In genomic region chr17:21020622-21021021, GRCh38 we compare ENCODE assay signal across 16 cellular contexts. TPM values are rescaled to one million over a fixed set of nuclear protein-coding genes. Genes with fewer than 3 reads are reported as not detected.
DNase-seq lines count a peak whose midpoint lies in the region; ATAC-seq, FAIRE-seq and TF ChIP-seq lines count a peak whose summit lies in the region.
"Had no signal": no experiment of that assay in that cellular context is flagged by ENCODE, and none has a peak within 500 bp of the region (broad histone marks: within the 10 kb centered on the region; RNA-seq: fewer than 3 reads in every experiment).

No MANE protein-coding gene starts in this region.

- no peak for TF ChIP-seq POLR2A in HepG2 (IDR thresholded peaks at IDR 0.05; ENCODE audit: insufficient read depth in 1 of 2, low read depth in 2 of 2, low read length in 2 of 2)

- H3K27me3 ChIP-seq in HepG2 (ENCODE audit: control insufficient read depth in 1 of 2, insufficient read depth in 2 of 2, low read length in 2 of 2): no peaks in the 10 kb centered on the region
- H3K27me3 ChIP-seq: neutrophil had no signal

- no peak for FAIRE-seq in HepG2 (lab: Jason Lieb, UNC)
- FAIRE-seq: GM12892, islet of Langerhans had no signal

- peaks cover 47% of the 10 kb centered on the region for H3K4me1 Mint-ChIP-seq in activated naive CD8-positive, alpha-beta T cell (ENCODE audit: low read depth)
- H3K4me1 Mint-ChIP-seq in activated naive CD8-positive, alpha-beta T cell treated with anti-CD3 and anti-CD28 coated beads, Interleukin-2, amount 50 U/mL, for 24 hours: peaks cover 35% of the 10 kb centered on the region
- H3K4me1 Mint-ChIP-seq in T-helper 17 cell: peaks cover 39% of the 10 kb centered on the region

- no peak for DNase-seq in activated naive CD8-positive, alpha-beta T cell treated with anti-CD3 and anti-CD28 coated beads, Interleukin-2, amount 50 U/mL, for 24 hours
- DNase-seq in T-helper 17 cell: no peak
- DNase-seq in HepG2 (ENCODE audit: low spot score): no peak
- no peak for DNase-seq in substantia nigra (lab: John Stamatoyannopoulos, UW)
- DNase-seq in hippocampal formation (lab: John Stamatoyannopoulos, UW): no peak
- DNase-seq in Kasumi-1 (lab: John Stamatoyannopoulos, UW): no peak
- no peak for DNase-seq in AG08396 (ENCODE audit: low spot score)
- DNase-seq: COR-L47; NCI-H1092 treated with DMSO at 0.1 percent for 48 hours; NK-92 treated with Interleukin-12 subunit alpha and Interleukin-12 subunit beta, amount 100 ng/mL, for 24 hours had no signal

- TF ChIP-seq CTCF in HepG2 (CRISPR knock-in tag; IDR thresholded peaks at IDR 0.05): no peak

- no peaks in the 10 kb centered on the region for H3K9me3 ChIP-seq in T-helper 17 cell (ENCODE audit: control insufficient read depth, low read length, poor library complexity, severe bottlenecking)
- H3K9me3 ChIP-seq in HepG2 (ENCODE audit: low read length): no peaks in the 10 kb centered on the region
- H3K9me3 ChIP-seq: neutrophil had no signal

- POLR2A ChIA-PET in HepG2 (lab: Yijun Ruan, JAX): no interaction called here

- H3K4me2 ChIP-seq in HepG2 (ENCODE audit: low read depth, low read length): no peak overlapping the region

- in situ Hi-C loops in HepG2 (cut with HindIII; ENCODE audit: extremely low pct_ligation_motif_present, low pct_unique_long_range_greater_than_20kb): no loop called here

- H3K4me1 ChIP-seq in HepG2 (ENCODE audit: insufficient read depth, low read length): no peaks in the 10 kb centered on the region

- H3K9me3 Mint-ChIP-seq in activated naive CD8-positive, alpha-beta T cell (ENCODE audit: low read depth): no peaks in the 10 kb centered on the region
- H3K9me3 Mint-ChIP-seq in activated naive CD8-positive, alpha-beta T cell treated with anti-CD3 and anti-CD28 coated beads, Interleukin-2, amount 50 U/mL, for 24 hours: no peaks in the 10 kb centered on the region
- H3K9me3 Mint-ChIP-seq: activated T-cell treated with anti-CD3 and anti-CD28 coated beads, Interleukin-2, amount 50 U/mL, for 4 hours; HFFc6 had no signal

- ATAC-seq in activated naive CD8-positive, alpha-beta T cell treated with anti-CD3 and anti-CD28 coated beads, Interleukin-2, amount 50 U/mL, for 24 hours: no peak
- ATAC-seq in T-helper 17 cell: no peak
- ATAC-seq in HepG2: peak; percentile 17; the same call in 2 of the 3 replicates

- TF ChIP-seq EP300 in HepG2 (IDR thresholded peaks at IDR 0.05; ENCODE audit: low read depth in 2 of 2, low read length in 2 of 2): no peak
- no peak for TF ChIP-seq EP300 in HepG2 (CRISPR knock-in tag; IDR thresholded peaks at IDR 0.05; ENCODE audit: borderline replicate concordance)

- H3K4me3 ChIP-seq in HepG2 (replicated peaks in 1 of 3; ENCODE audit: insufficient read depth in 1 of 3, low read depth in 2 of 3, low read length in 3 of 3): no peak overlapping the region

- no peak overlapping the region for H2AFZ ChIP-seq in HepG2 (ENCODE audit: low read length)

- peaks cover 62% of the 10 kb centered on the region for H3K79me2 ChIP-seq in HepG2 (ENCODE audit: insufficient read depth, low read length)

- H3K27ac Mint-ChIP-seq in activated naive CD8-positive, alpha-beta T cell: peak overlapping the region; percentile 76
- no peak overlapping the region for H3K27ac Mint-ChIP-seq in activated naive CD8-positive, alpha-beta T cell treated with anti-CD3 and anti-CD28 coated beads, Interleukin-2, amount 50 U/mL, for 24 hours
- peak overlapping the region; percentile 67 for H3K27ac Mint-ChIP-seq in T-helper 17 cell
- H3K27ac Mint-ChIP-seq: HFFc6 had no signal

- no peak overlapping the region for H3K4me3 Mint-ChIP-seq in activated naive CD8-positive, alpha-beta T cell
- no peak overlapping the region for H3K4me3 Mint-ChIP-seq in activated naive CD8-positive, alpha-beta T cell treated with anti-CD3 and anti-CD28 coated beads, Interleukin-2, amount 50 U/mL, for 24 hours
- H3K4me3 Mint-ChIP-seq in T-helper 17 cell: no peak overlapping the region
- H3K4me3 Mint-ChIP-seq: activated T-cell treated with anti-CD3 and anti-CD28 coated beads, Interleukin-2, amount 50 U/mL, for 4 hours; HFFc6 had no signal

- H3K36me3 Mint-ChIP-seq in activated naive CD8-positive, alpha-beta T cell: peaks cover 15% of the 10 kb centered on the region
- H3K36me3 Mint-ChIP-seq in activated naive CD8-positive, alpha-beta T cell treated with anti-CD3 and anti-CD28 coated beads, Interleukin-2, amount 50 U/mL, for 24 hours (ENCODE audit: low read depth): peaks cover 67% of the 10 kb centered on the region
- peaks cover 3% of the 10 kb centered on the region for H3K36me3 Mint-ChIP-seq in T-helper 17 cell (ENCODE audit: low read depth)

- no peaks in the 10 kb centered on the region for H3K27me3 Mint-ChIP-seq in activated naive CD8-positive, alpha-beta T cell
- no peaks in the 10 kb centered on the region for H3K27me3 Mint-ChIP-seq in activated naive CD8-positive, alpha-beta T cell treated with anti-CD3 and anti-CD28 coated beads, Interleukin-2, amount 50 U/mL, for 24 hours
- no peaks in the 10 kb centered on the region for H3K27me3 Mint-ChIP-seq in T-helper 17 cell

- peaks cover 70% of the 10 kb centered on the region for H4K20me1 ChIP-seq in HepG2 (ENCODE audit: insufficient read depth, low read length)

- H3K27ac ChIP-seq in HepG2 (ENCODE audit: extremely low read length, insufficient read depth, low read length): no peak overlapping the region
- H3K27ac ChIP-seq in substantia nigra (ENCODE audit: low read depth, low read length, poor library complexity, severe bottlenecking): peak overlapping the region; percentile 2
- H3K27ac ChIP-seq: neutrophil had no signal

- intact Hi-C loops in HepG2 (cut with micrococcal nuclease; ENCODE audit: unreplicated experiment): no loop called here

- H3K9ac ChIP-seq in HepG2 (ENCODE audit: insufficient read depth, low read depth, low read length): no peak overlapping the region

- no peak for TF ChIP-seq RAD21 in HepG2 (CRISPR knock-in tag; IDR thresholded peaks at IDR 0.05)

- no TSS peak for BruUV-seq in HepG2 (replicated peaks; lab: Mats Ljungman, UMichigan)

- CTCF ChIA-PET in HepG2 (lab: Yijun Ruan, JAX; ENCODE audit: low intra/inter-chr PET ratio, low total read pairs): no interaction called here

- peaks cover 60 to 89% of the 10 kb centered on the region in 2 experiments for H3K36me3 ChIP-seq in HepG2 (replicated peaks in 1 of 2; ENCODE audit: control insufficient read depth in 1 of 2, insufficient read depth in 2 of 2, low read length in 2 of 2)

- 92% methylated on average over 10 of the region's 10 CpGs for WGBS in HepG2 (ENCODE audit: low lambda C conversion rate)

TF ChIP-seq in HepG2, 621 proteins besides CTCF, POLR2A, EP300 and RAD21:
- TF ChIP-seq HDAC2 (CRISPR knock-in tag; IDR thresholded peaks at IDR 0.05): no peak
- peak; percentile 59 for TF ChIP-seq AGO2 (optimal IDR thresholded peaks at IDR 0.05; ENCODE audit: low read depth, low read length)

RNA-seq across cellular contexts. Expression of gene USP22, which starts 22.2 kb away (rescaled TPM):
- total RNA-seq in T-helper 17 cell: 100 to 1,000 TPM; 158 to 177 TPM
- 130 and 131 TPM in 2 replicates for total RNA-seq in HepG2 (2016; rRNA removed; fragmentation: Illumina TruSeq; extraction: Trizol)
- total RNA-seq in HepG2 (2016; cell fraction: cytosol; rRNA removed; fragmentation: Illumina TruSeq; extraction: Trizol; ENCODE audit: low read depth): 17.2 and 17.3 TPM in 2 replicates
- 119 and 130 TPM in 2 replicates for total RNA-seq in HepG2 (2016; cell fraction: insoluble cytoplasmic fraction; rRNA removed; fragmentation: Illumina TruSeq; extraction: Trizol)
- 54.1 and 54.4 TPM in 2 replicates for total RNA-seq in HepG2 (2016; cell fraction: membrane; rRNA removed; fragmentation: Illumina TruSeq; extraction: Trizol)
- total RNA-seq in HepG2 (2016; cell fraction: nucleus; rRNA removed; fragmentation: Illumina TruSeq; extraction: Trizol): 79.5 and 96.3 TPM in 2 replicates
- polyA plus RNA-seq in HepG2 (2011; rRNA removed): 98.0 and 124 TPM in 2 replicates
- 56.8 and 60.3 TPM in 2 replicates for polyA plus RNA-seq in HepG2 (2011; cell fraction: cytosol; rRNA removed)
- 126 and 139 TPM in 2 replicates for polyA plus RNA-seq in HepG2 (2011; cell fraction: nucleus; rRNA removed)
- 65.0 and 69.3 TPM in 2 replicates for polyA plus RNA-seq in HepG2 (2012)
- 4.2 and 4.5 TPM in 2 replicates for polyA plus RNA-seq in HepG2 (2016; cell fraction: cytosol; fragmentation: Illumina TruSeq; extraction: Trizol; ENCODE audit: low read depth)
- polyA plus RNA-seq in HepG2 (2016; cell fraction: insoluble cytoplasmic fraction; fragmentation: Illumina TruSeq; extraction: Trizol; ENCODE audit: low read depth): 65.3 and 91.2 TPM in 2 replicates
- polyA plus RNA-seq in HepG2 (2016; cell fraction: membrane; fragmentation: Illumina TruSeq; extraction: Trizol; ENCODE audit: low read depth): 18.3 and 19.5 TPM in 2 replicates
- polyA plus RNA-seq in HepG2 (2016; cell fraction: nucleus; fragmentation: Illumina TruSeq; extraction: Trizol; ENCODE audit: insufficient read depth, low read depth): 101 and 103 TPM in 2 replicates
- polyA minus RNA-seq in HepG2 (2011; rRNA and poly(A)+ RNA removed; ENCODE audit: low replicate concordance): 337 and 421 TPM in 2 replicates
- polyA minus RNA-seq in HepG2 (2011; cell fraction: cytosol; rRNA and poly(A)+ RNA removed): 104 and 120 TPM in 2 replicates
- polyA minus RNA-seq in HepG2 (2011; cell fraction: nucleus; rRNA and poly(A)+ RNA removed): 71.7 and 94.2 TPM in 2 replicates
